Comparison of ENCODE assay signal across 15 cellular contexts in genomic region chr5:174614500-174615135, GRCh38.
DNase-seq lines count a peak whose midpoint lies in the region; ATAC-seq, FAIRE-seq and TF ChIP-seq lines count a peak whose summit lies in the region.
"Had no signal": no experiment of that assay in that cellular context is flagged by ENCODE, and none has a peak within 500 bp of the region (broad histone marks: within the 10 kb centered on the region; RNA-seq: fewer than 3 reads in every experiment).

No MANE protein-coding gene starts in this region.

- TF ChIP-seq EP300 in K562 (IDR thresholded peaks at IDR 0.05; ENCODE audit: low read length): no peak

- H3K27ac Mint-ChIP-seq in MCF 10A (ENCODE audit: low read depth, unreplicated experiment) (no peak overlapping the region), immature natural killer cell (no peak overlapping the region)

- in situ Hi-C loops in K562 (cut with MboI): no loop called here

- CTCF ChIA-PET in MCF 10A (lab: Yijun Ruan, JAX): interaction anchor here (0.6 kb wide), 1 partner anchor 18 kb away, joined by 4 read pairs; no protein-coding TSS in a partner anchor
- CTCF ChIA-PET in K562 (lab: Yijun Ruan, JAX; ENCODE audit: low intra/inter-chr PET ratio): no interaction called here

- TF ChIP-seq RAD21 in K562 (CRISPR knock-in tag; conservative IDR thresholded peaks at IDR 0.05 in 1 of 2, IDR thresholded peaks at IDR 0.05 in 1 of 2): no peak

- no peaks in the 10 kb centered on the region for H3K9me3 ChIP-seq in breast epithelium
- no peaks in the 10 kb centered on the region for H3K9me3 ChIP-seq in K562 (replicated peaks; ENCODE audit: control insufficient read depth, insufficient read depth, low read depth, low read length)
- H3K9me3 ChIP-seq in testis: no peaks in the 10 kb centered on the region

- H3K27ac ChIP-seq in breast epithelium (no peak overlapping the region), K562 (ENCODE audit: extremely low read depth, low read depth, low read length) (no peak overlapping the region), epithelial cell of prostate (peak overlapping the region; percentile 50), testis (no peak overlapping the region)
- H3K27ac ChIP-seq: BLaER1 treated with 17β-estradiol and CSF1 and Interleukin-3, amounts not matched to agents 10 nM and 100 nM had no signal

- H3K9me3 Mint-ChIP-seq in MCF 10A (ENCODE audit: unreplicated experiment): no peaks in the 10 kb centered on the region
- peaks cover 0 to 2% (median 0%) of the 10 kb centered on the region in 6 donors for H3K9me3 Mint-ChIP-seq in immature natural killer cell

- H3K9me1 ChIP-seq in K562 (ENCODE audit: control insufficient read depth, insufficient read depth, low read length): no peaks in the 10 kb centered on the region

- 0% methylated on average over 2 of the region's 2 CpGs for WGBS in K562 (ENCODE audit: insufficient coverage, low coverage, missing lambda C conversion rate)
- 66 to 76% methylated on average over 2 of the region's 2 CpGs for WGBS in testis, 2 donors

- DNase-seq in MCF 10A (ENCODE audit: unreplicated experiment): peak; percentile 47
- no peak for DNase-seq in breast epithelium (ENCODE audit: low spot score in 2 of 2)
- DNase-seq in K562 (ENCODE audit: extremely low read depth in 1 of 4, low spot score in 3 of 4): peak in 1 of 4 experiments; percentile 27
- DNase-seq in epithelial cell of prostate (ENCODE audit: low read depth, low spot score): no peak
- DNase-seq in testis: peak; percentile 58
- no peak for DNase-seq in stimulated activated CD4-positive, alpha-beta T cell treated with anti-CD3 and anti-CD28 coated beads, Interleukin-4, amount 100 ng/mL, for 1 hour
- DNase-seq in activated CD4-positive, alpha-beta T cell treated with anti-CD3 and anti-CD28 coated beads for 4 hours: no peak
- no peak for DNase-seq in immature natural killer cell
- DNase-seq: 8988T; Calu3; CD4-positive, CD25-positive, alpha-beta regulatory T cell; DMS 273 treated with DMSO at 0.1 percent for 48 hours had no signal

- H2AFZ ChIP-seq in K562 (ENCODE audit: low read depth, low read length): no peak overlapping the region

- BruUV-seq in MCF 10A (replicated peaks; lab: Mats Ljungman, UMichigan): no TSS peak
- BruUV-seq in K562 (replicated peaks; lab: Mats Ljungman, UMichigan): no TSS peak

- H3K27me3 Mint-ChIP-seq in MCF 10A (ENCODE audit: insufficient read depth, unreplicated experiment) (no peaks in the 10 kb centered on the region), immature natural killer cell (ENCODE audit: low read depth in 3 of 3) (peaks cover 0 to 4% (median 3%) of the 10 kb centered on the region in 3 donors)
- H3K27me3 Mint-ChIP-seq: CD4-positive, CD25-positive, alpha-beta regulatory T cell had no signal

- H4K20me1 ChIP-seq in K562 (replicated peaks; ENCODE audit: control insufficient read depth, insufficient read depth, low read length): no peaks in the 10 kb centered on the region
- H4K20me1 ChIP-seq: BLaER1 treated with 17β-estradiol and CSF1 and Interleukin-3, amounts not matched to agents 10 nM and 100 nM had no signal

- H3K4me1 Mint-ChIP-seq in MCF 10A (ENCODE audit: insufficient read depth, unreplicated experiment): peaks cover 12% of the 10 kb centered on the region
- H3K4me1 Mint-ChIP-seq in immature natural killer cell: no peaks in the 10 kb centered on the region
- H3K4me1 Mint-ChIP-seq: CD4-positive, CD25-positive, alpha-beta regulatory T cell had no signal

- no peaks in the 10 kb centered on the region for H3K4me1 ChIP-seq in breast epithelium
- H3K4me1 ChIP-seq in K562 (replicated peaks in 1 of 2; ENCODE audit: control insufficient read depth in 2 of 2, insufficient read depth in 2 of 2, low read length in 2 of 2): no peaks in the 10 kb centered on the region
- H3K4me1 ChIP-seq in testis: no peaks in the 10 kb centered on the region

- no peak for TF ChIP-seq CTCF in MCF 10A (IDR thresholded peaks at IDR 0.05; ENCODE audit: unreplicated experiment)
- no peak for TF ChIP-seq CTCF in breast epithelium (IDR thresholded peaks at IDR 0.05)
- TF ChIP-seq CTCF in K562 (IDR thresholded peaks at IDR 0.05 in 2 of 3, conservative IDR thresholded peaks at IDR 0.05 in 1 of 3; ENCODE audit: insufficient read depth in 2 of 3, low read depth in 1 of 3, low read length in 3 of 3): no peak
- no peak for TF ChIP-seq CTCF in testis (IDR thresholded peaks at IDR 0.05)

- intact Hi-C loops in MCF 10A (cut with micrococcal nuclease): loop anchor here (5.0 kb wide), 1 partner anchor 42 kb away; no protein-coding TSS in a partner anchor
- intact Hi-C loops in breast epithelium (cut with DNase I; ENCODE audit: low total_unique reads): loop anchor here (5.0 kb wide), 1 partner anchor 318 kb away; no protein-coding TSS in a partner anchor
- intact Hi-C loops in K562 (cut with micrococcal nuclease): no loop called here
- intact Hi-C loops in testis (cut with DNase I; ENCODE audit: low total_unique reads): no loop called here

- FAIRE-seq in K562 (lab: Jason Lieb, UNC): no peak
- FAIRE-seq: H54 had no signal

- POLR2A ChIA-PET in MCF 10A (lab: Yijun Ruan, JAX): interaction anchor here (0.6 to 1.0 kb wide), 2 partner anchors 10 to 165 kb away, joined by 3 read pairs; no protein-coding TSS in a partner anchor
- POLR2A ChIA-PET in K562 (lab: Yijun Ruan, JAX): no interaction called here

- no peak overlapping the region for H3K4me3 Mint-ChIP-seq in MCF 10A (ENCODE audit: unreplicated experiment)
- no peak overlapping the region for H3K4me3 Mint-ChIP-seq in immature natural killer cell
- H3K4me3 Mint-ChIP-seq: CD4-positive, CD25-positive, alpha-beta regulatory T cell had no signal

- H3K79me2 ChIP-seq in K562 (ENCODE audit: control insufficient read depth, insufficient read depth, low read length): no peaks in the 10 kb centered on the region

- H3K36me3 Mint-ChIP-seq in MCF 10A (ENCODE audit: insufficient read depth, unreplicated experiment): no peaks in the 10 kb centered on the region
- H3K36me3 Mint-ChIP-seq in immature natural killer cell: no peaks in the 10 kb centered on the region
- H3K36me3 Mint-ChIP-seq: CD4-positive, CD25-positive, alpha-beta regulatory T cell had no signal

- TF ChIP-seq POLR2A in breast epithelium (IDR thresholded peaks at IDR 0.05): no peak
- no peak for TF ChIP-seq POLR2A in K562 (conservative IDR thresholded peaks at IDR 0.05)
- TF ChIP-seq POLR2A in testis (IDR thresholded peaks at IDR 0.05): no peak

- H3K36me3 ChIP-seq in breast epithelium (no peaks in the 10 kb centered on the region), K562 (ENCODE audit: control insufficient read depth, insufficient read depth, low read length) (no peaks in the 10 kb centered on the region), testis (ENCODE audit: low read depth, missing control alignments) (no peaks in the 10 kb centered on the region)
- H3K36me3 ChIP-seq: BLaER1 treated with 17β-estradiol and CSF1 and Interleukin-3, amounts not matched to agents 10 nM and 100 nM had no signal

- peak; percentile 43; the same call in 1 of the 3 replicates for ATAC-seq in K562
- ATAC-seq: HCT116 had no signal

- H3K9ac ChIP-seq in K562 (ENCODE audit: insufficient read depth in 1 of 2, low read depth in 2 of 2, low read length in 2 of 2): no peak overlapping the region
- H3K9ac ChIP-seq: BLaER1 treated with 17β-estradiol and CSF1 and Interleukin-3, amounts not matched to agents 10 nM and 100 nM had no signal

- no peak overlapping the region for H3K4me2 ChIP-seq in K562 (ENCODE audit: insufficient read depth, low read length)
- H3K4me2 ChIP-seq: BLaER1 treated with 17β-estradiol and CSF1 and Interleukin-3, amounts not matched to agents 10 nM and 100 nM had no signal

- H3K4me3 ChIP-seq in breast epithelium (no peak overlapping the region), K562 (no peak overlapping the region), testis (no peak overlapping the region)
- H3K4me3 ChIP-seq: BLaER1 treated with 17β-estradiol and CSF1 and Interleukin-3, amounts not matched to agents 10 nM and 100 nM had no signal

- H3K27me3 ChIP-seq in breast epithelium (no peaks in the 10 kb centered on the region), K562 (ENCODE audit: control insufficient read depth in 2 of 2, insufficient read depth in 2 of 2, low read length in 2 of 2) (peaks cover 5 to 18% of the 10 kb centered on the region in 2 experiments; a peak in 3 of 5 replicates), testis (no peaks in the 10 kb centered on the region)
- H3K27me3 ChIP-seq: BLaER1 treated with 17β-estradiol and CSF1 and Interleukin-3, amounts not matched to agents 10 nM and 100 nM had no signal

TF ChIP-seq in K562, 482 proteins besides CTCF, POLR2A, EP300 and RAD21:
- TF ChIP-seq RUNX1 (IDR thresholded peaks at IDR 0.05; ENCODE audit: low read depth) (no peak), RNF2 (IDR thresholded peaks at IDR 0.05) (no peak), USF2 (CRISPR knock-in tag; IDR thresholded peaks at IDR 0.05) (peak; percentile 53), NFYB (IDR thresholded peaks at IDR 0.05; ENCODE audit: extremely low read depth, insufficient read length) (peak; percentile 23)

Comparison
In these comparisons a context has a peak if more than half of its experiments do, and no peak if none do; other contexts are left out.
1. DNase-seq: peak in MCF 10A (single experiment) and testis (single experiment); none in breast epithelium (0 of 2), epithelial cell of prostate (single experiment), stimulated activated CD4-positive, alpha-beta T cell treated with anti-CD3 and anti-CD28 coated beads, Interleukin-4, amount 100 ng/mL, for 1 hour (single experiment), activated CD4-positive, alpha-beta T cell treated with anti-CD3 and anti-CD28 coated beads for 4 hours (0 of 2) and immature natural killer cell (0 of 3).
2. intact Hi-C loops: an anchor here in MCF 10A (5.0 kb wide) and breast epithelium (5.0 kb wide); none called in K562 and testis.